In genomic region chr10:69337312-69338132, GRCh38 we compare ENCODE assay signal across 8 cellular contexts. TPM values are rescaled to one million over a fixed set of nuclear protein-coding genes. Genes with fewer than 3 reads are reported as not detected.
DNase-seq lines count a peak whose midpoint lies in the region; ATAC-seq and TF ChIP-seq lines count a peak whose summit lies in the region.

No MANE protein-coding gene starts in this region.

- H3K4me1 ChIP-seq in foreskin keratinocyte, result peaks cover 54% of the 10 kb centered on the region

- TF ChIP-seq CTCF in foreskin keratinocyte (conservative IDR thresholded peaks at IDR 0.05), result no peak

- H3K27ac ChIP-seq in foreskin keratinocyte, result peak overlapping the region; percentile 57

- intact Hi-C loops in posterior vena cava (cut with DNase I), result loop anchor here in 1 of 2 donors (10.0 kb wide), 1 partner anchor 47 kb away; no protein-coding TSS in a partner anchor

- peak; percentile 72 for ATAC-seq in foreskin keratinocyte
- ATAC-seq in HG03460 (IDR thresholded peaks at IDR 0.05; ENCODE audit: unreplicated experiment), result no peak
- no peak for ATAC-seq in HG03175 (IDR thresholded peaks at IDR 0.05; ENCODE audit: unreplicated experiment)

- H3K27me3 ChIP-seq in foreskin keratinocyte, result no peaks in the 10 kb centered on the region

- DNase-seq in NCI-H187 (lab: John Stamatoyannopoulos, UW), result peak; percentile 10 to 34
- no peak for DNase-seq in NCI-H187 treated with DMSO at 0.1 percent for 48 hours (lab: John Stamatoyannopoulos, UW)
- DNase-seq in SKM-1 (lab: John Stamatoyannopoulos, UW; ENCODE audit: unreplicated experiment), result peak; percentile 95
- DNase-seq in foreskin keratinocyte, result peak; percentile 95 to 98
- peak; percentile 73 for DNase-seq in posterior vena cava (ENCODE audit: low spot score)
- no peak for DNase-seq in ecto neural progenitor cell (ENCODE audit: low spot score)

RNA-seq across cellular contexts. Expression of gene HK1, which starts 59.2 kb away (rescaled TPM):
- total RNA-seq in foreskin keratinocyte, result 73.2 and 109 TPM in 2 replicates
- 57.8 and 79.6 TPM in 2 replicates for polyA plus RNA-seq in foreskin keratinocyte
- 100 to 1,000 TPM in 1 of 2 donors, 10 to 100 TPM in 1; 75.6 to 103 TPM for total RNA-seq in posterior vena cava

Comparison
In these comparisons a context has a peak if more than half of its experiments do, and no peak if none do; other contexts are left out.
1. DNase-seq: peak in NCI-H187 (2 of 2), SKM-1 (single experiment), foreskin keratinocyte (2 of 2) and posterior vena cava (single experiment); none in NCI-H187 treated with DMSO at 0.1 percent for 48 hours (single experiment) and ecto neural progenitor cell (single experiment).